19 cellular contexts compared by ENCODE assay signal in genomic region chr11:3124821-3125220, GRCh38. TPM values are rescaled to one million over a fixed set of nuclear protein-coding genes. Genes with fewer than 3 reads are reported as not detected.
A peak's percentile ranks its signal among the peaks of the same experiment; 100 is the strongest.
DNase-seq lines count a peak whose midpoint lies in the region; ATAC-seq, FAIRE-seq and TF ChIP-seq lines count a peak whose summit lies in the region.
"Had no signal": no experiment of that assay in that cellular context is flagged by ENCODE, and none has a peak within 500 bp of the region (broad histone marks: within the 10 kb centered on the region; RNA-seq: fewer than 3 reads in every experiment).

No MANE protein-coding gene starts in this region.

- H3K4me3 ChIP-seq in astrocyte of the spinal cord (ENCODE audit: low read depth, low read length) (no peak overlapping the region), kidney (ENCODE audit: low read length in 2 of 2) (no peak overlapping the region), tibial artery (no peak overlapping the region)
- H3K4me3 ChIP-seq: BLaER1, colonic mucosa, Peyer's patch, skin epidermis, suprapubic skin had no signal

- H3K27me3 Mint-ChIP-seq in activated naive CD8-positive, alpha-beta T cell treated with anti-CD3 and anti-CD28 coated beads, Interleukin-2, amount 50 U/mL, for 24 hours = no peaks in the 10 kb centered on the region
- H3K27me3 Mint-ChIP-seq: activated CD4-positive, alpha-beta T cell treated with anti-CD3 and anti-CD28 coated beads, Interleukin-2, amount 10 ng/mL, durations not matched to agents 24 days and 14 days had no signal

- no peaks in the 10 kb centered on the region for H3K36me3 Mint-ChIP-seq in activated naive CD8-positive, alpha-beta T cell treated with anti-CD3 and anti-CD28 coated beads, Interleukin-2, amount 50 U/mL, for 24 hours (ENCODE audit: low read depth)

- H3K4me1 Mint-ChIP-seq in activated naive CD8-positive, alpha-beta T cell treated with anti-CD3 and anti-CD28 coated beads, Interleukin-2, amount 50 U/mL, for 24 hours = no peaks in the 10 kb centered on the region
- H3K4me1 Mint-ChIP-seq: activated CD4-positive, alpha-beta T cell treated with anti-CD3 and anti-CD28 coated beads, Interleukin-2, amount 10 ng/mL, durations not matched to agents 24 days and 14 days had no signal

- intact Hi-C loops in kidney (cut with DNase I) = no loop called here
- intact Hi-C loops in tibial artery (cut with DNase I; ENCODE audit: low total_unique reads) = loop anchor here (1.0 to 5.0 kb wide), 2 partner anchors 22 to 37 kb away; no protein-coding TSS in a partner anchor

- no peak overlapping the region for H3K9ac ChIP-seq in kidney (ENCODE audit: low read length in 2 of 2)
- H3K9ac ChIP-seq: BLaER1 had no signal

- no peak for ATAC-seq in activated naive CD8-positive, alpha-beta T cell treated with anti-CD3 and anti-CD28 coated beads, Interleukin-2, amount 50 U/mL, for 24 hours
- ATAC-seq in GM21786 (IDR thresholded peaks at IDR 0.05; ENCODE audit: unreplicated experiment) = no peak

- in situ Hi-C loops in astrocyte of the spinal cord (cut with HindIII; ENCODE audit: low sequenced_read_pairs) = no loop called here

- no peaks in the 10 kb centered on the region for H3K27me3 ChIP-seq in tibial artery
- H3K27me3 ChIP-seq: BLaER1, colonic mucosa, Peyer's patch, suprapubic skin had no signal

- TF ChIP-seq CTCF in astrocyte of the spinal cord (IDR thresholded peaks at IDR 0.05; ENCODE audit: low read depth, low read length) (peak; percentile 0), kidney (IDR thresholded peaks at IDR 0.05; ENCODE audit: borderline replicate concordance, extremely low read depth, insufficient read depth) (no peak), tibial artery (IDR thresholded peaks at IDR 0.05) (no peak)

- H3K36me3 ChIP-seq in kidney (ENCODE audit: control insufficient read depth in 1 of 2, insufficient read depth in 2 of 2, low read length in 2 of 2) (peaks cover 0 to 4% of the 10 kb centered on the region in 2 donors), tibial artery (peaks cover 9 to 65% (median 57%) of the 10 kb centered on the region in 3 donors)
- H3K36me3 ChIP-seq: colonic mucosa had no signal

- no peak for FAIRE-seq in kidney (lab: Jason Lieb, UNC)
- FAIRE-seq: frontal cortex, TTC549 had no signal

- H3K9me3 ChIP-seq in kidney (ENCODE audit: control insufficient read depth in 1 of 2, low read length in 2 of 2) (no peaks in the 10 kb centered on the region), tibial artery (no peaks in the 10 kb centered on the region)
- H3K9me3 ChIP-seq: colonic mucosa, Peyer's patch, suprapubic skin had no signal

- H3K4me1 ChIP-seq in kidney (ENCODE audit: control insufficient read depth in 1 of 2, insufficient read depth in 1 of 2, low read depth in 1 of 2, low read length in 2 of 2) (peaks cover 0 to 4% of the 10 kb centered on the region in 2 donors), tibial artery (peaks cover 5 to 44% (median 30%) of the 10 kb centered on the region in 4 donors)

- H3K4me3 Mint-ChIP-seq in activated naive CD8-positive, alpha-beta T cell treated with anti-CD3 and anti-CD28 coated beads, Interleukin-2, amount 50 U/mL, for 24 hours = no peak overlapping the region
- H3K4me3 Mint-ChIP-seq: activated CD4-positive, alpha-beta T cell treated with anti-CD3 and anti-CD28 coated beads, Interleukin-2, amount 10 ng/mL, durations not matched to agents 24 days and 14 days had no signal

- DNase-seq in activated naive CD4-positive, alpha-beta T cell treated with anti-CD3 and anti-CD28 coated beads, Interleukin-2, amount 50 U/mL, for 16 hours = peak; percentile 9
- DNase-seq in activated naive CD4-positive, alpha-beta T cell treated with Interleukin-2 at 50 U/mL for 16 hours = no peak
- no peak for DNase-seq in astrocyte of the spinal cord (ENCODE audit: low read depth, low spot score)
- peak; percentile 66 for DNase-seq in kidney
- DNase-seq in tibial artery = no peak
- no peak for DNase-seq in HuH-7.5 (ENCODE audit: low spot score)
- DNase-seq in activated naive CD8-positive, alpha-beta T cell treated with anti-CD3 and anti-CD28 coated beads, Interleukin-2, amount 50 U/mL, for 24 hours = no peak
- DNase-seq: activated CD4-positive, alpha-beta T cell treated with anti-CD3 and anti-CD28 coated beads, Interleukin-2, amount 10 ng/mL, durations not matched to agents 24 days and 14 days; activated naive CD4-positive, alpha-beta T cell; NCI-H1694 treated with DMSO at 0.1 percent for 48 hours had no signal

- H3K27ac ChIP-seq in kidney (ENCODE audit: low read depth in 2 of 2, low read length in 2 of 2) (no peak overlapping the region), tibial artery (peak overlapping the region; percentile 49 to 80)
- H3K27ac ChIP-seq: 22Rv1, BLaER1, colonic mucosa had no signal

- H3K9me3 Mint-ChIP-seq in activated naive CD8-positive, alpha-beta T cell treated with anti-CD3 and anti-CD28 coated beads, Interleukin-2, amount 50 U/mL, for 24 hours = no peaks in the 10 kb centered on the region
- H3K9me3 Mint-ChIP-seq: activated CD4-positive, alpha-beta T cell treated with anti-CD3 and anti-CD28 coated beads, Interleukin-2, amount 10 ng/mL, durations not matched to agents 24 days and 14 days had no signal

- no peak overlapping the region for H3K27ac Mint-ChIP-seq in activated naive CD8-positive, alpha-beta T cell treated with anti-CD3 and anti-CD28 coated beads, Interleukin-2, amount 50 U/mL, for 24 hours
- H3K27ac Mint-ChIP-seq: activated CD4-positive, alpha-beta T cell treated with anti-CD3 and anti-CD28 coated beads, Interleukin-2, amount 10 ng/mL, durations not matched to agents 24 days and 14 days had no signal

RNA-seq across cellular contexts. Expression of gene OSBPL5, which starts 40.3 kb away (rescaled TPM):
- 63.0 TPM for total RNA-seq in kidney
- polyA plus RNA-seq in kidney (ENCODE audit: insufficient read depth, low read depth, low replicate concordance) = 8.5 TPM

Comparison
In these comparisons a context has a peak if more than half of its experiments do, and no peak if none do; other contexts are left out.
1. DNase-seq: peak in activated naive CD4-positive, alpha-beta T cell treated with anti-CD3 and anti-CD28 coated beads, Interleukin-2, amount 50 U/mL, for 16 hours (single experiment) and kidney (single experiment); none in activated naive CD4-positive, alpha-beta T cell treated with Interleukin-2 at 50 U/mL for 16 hours (single experiment), astrocyte of the spinal cord (single experiment), tibial artery (0 of 2), HuH-7.5 (single experiment) and activated naive CD8-positive, alpha-beta T cell treated with anti-CD3 and anti-CD28 coated beads, Interleukin-2, amount 50 U/mL, for 24 hours (single experiment).
2. H3K27ac ChIP-seq: peak in tibial artery (2 of 2); none in kidney (0 of 2).